In genomic region chr1:39691383-39692151, GRCh38 we compare ENCODE assay signal across 8 cellular contexts. TPM values are rescaled to one million over a fixed set of nuclear protein-coding genes. Genes with fewer than 3 reads are reported as not detected.
A peak's percentile ranks its signal among the peaks of the same experiment; 100 is the strongest.
DNase-seq lines count a peak whose midpoint lies in the region; ATAC-seq and TF ChIP-seq lines count a peak whose summit lies in the region.

Gene HPCAL4 (minus strand): TSS chr1:39691433. CDS start chr1:39684603, 6,830 bp downstream.

- H2AFZ ChIP-seq in OCI-LY7 (ENCODE audit: low read length), result no peak within 1 kb of the TSS

- ATAC-seq in GM19467 (IDR thresholded peaks at IDR 0.05; ENCODE audit: unreplicated experiment), result peak; percentile 89

- H3K36me3 ChIP-seq in BJ (ENCODE audit: control insufficient read depth, insufficient read depth, low read length), result no peaks in the 10 kb centered on the region
- no peaks in the 10 kb centered on the region for H3K36me3 ChIP-seq in HUES64 (ENCODE audit: insufficient read depth, low read length)
- no peaks in the 10 kb centered on the region for H3K36me3 ChIP-seq in OCI-LY7 (ENCODE audit: insufficient read depth, low read length)
- no peaks in the 10 kb centered on the region for H3K36me3 ChIP-seq in esophagus squamous epithelium

- H3K9me2 ChIP-seq in OCI-LY7 (ENCODE audit: insufficient read depth, low read length), result no peaks in the 10 kb centered on the region

- intact Hi-C loops in OCI-LY7 (cut with micrococcal nuclease; ENCODE audit: unreplicated experiment) (no loop called here), esophagus squamous epithelium (cut with DNase I) (no loop called here)

- H3K4me3 ChIP-seq in BJ (ENCODE audit: low read depth, low read length), result no peak within 1 kb of the TSS; the same call in 1 of the 2 replicates
- peak within 1 kb of the TSS; percentile 42 for H3K4me3 ChIP-seq in HUES64 (ENCODE audit: low read length)
- H3K4me3 ChIP-seq in OCI-LY7 (ENCODE audit: low read depth, low read length, poor library complexity, severe bottlenecking), result peak within 1 kb of the TSS; percentile 53
- H3K4me3 ChIP-seq in esophagus squamous epithelium, result peak within 1 kb of the TSS; percentile 14 to 70 (median 36)

- H3K27ac ChIP-seq in HUES64 (ENCODE audit: low read depth, low read length) (no peak within 1 kb of the TSS), OCI-LY7 (ENCODE audit: low read depth, low read length, poor library complexity, severe bottlenecking) (no peak within 1 kb of the TSS), esophagus squamous epithelium (peak within 1 kb of the TSS in 3 of 4 donors; percentile 14 to 44 (median 25))

- TF ChIP-seq POLR2A in esophagus squamous epithelium (IDR thresholded peaks at IDR 0.05), result no peak

- POLR2A ChIA-PET in BJ (lab: Charles Lee), result no interaction called here
- POLR2A ChIA-PET in OCI-LY7 (lab: Charles Lee), result no interaction called here

- TF ChIP-seq CTCF in BJ (IDR thresholded peaks at IDR 0.05; ENCODE audit: insufficient read depth, low read depth, low read length) (no peak), OCI-LY7 (conservative IDR thresholded peaks at IDR 0.05; ENCODE audit: low read length) (no peak), esophagus squamous epithelium (IDR thresholded peaks at IDR 0.05) (no peak)

- H3K9me3 ChIP-seq in HUES64 (ENCODE audit: insufficient read depth, low read depth, low read length), result no peaks in the 10 kb centered on the region
- no peaks in the 10 kb centered on the region for H3K9me3 ChIP-seq in OCI-LY7 (ENCODE audit: low read length)
- H3K9me3 ChIP-seq in esophagus squamous epithelium, result no peaks in the 10 kb centered on the region

- CTCF ChIA-PET in BJ (lab: Yijun Ruan, JAX), result interaction anchor here (1.0 to 1.8 kb wide), 4 partner anchors 14 to 38 kb away, joined by 3 to 7 read pairs (median 4); no protein-coding TSS in a partner anchor
- CTCF ChIA-PET in OCI-LY7 (lab: Charles Lee; ENCODE audit: unreplicated experiment), result no interaction called here

- no peaks in the 10 kb centered on the region for H4K20me1 ChIP-seq in OCI-LY7 (ENCODE audit: insufficient read depth, low read length)

- H3K4me2 ChIP-seq in OCI-LY7 (ENCODE audit: low read length), result peak within 1 kb of the TSS; percentile 64

- no peaks in the 10 kb centered on the region for H3K4me1 ChIP-seq in HUES64 (ENCODE audit: insufficient read depth, low read length)
- H3K4me1 ChIP-seq in OCI-LY7 (ENCODE audit: insufficient read depth, low read length, poor library complexity, severe bottlenecking), result no peaks in the 10 kb centered on the region
- H3K4me1 ChIP-seq in esophagus squamous epithelium, result peaks cover 14 to 24% (median 19%) of the 10 kb centered on the region in 3 donors

- no peak within 1 kb of the TSS for H3K9ac ChIP-seq in HUES64 (ENCODE audit: low read depth, low read length)

- H3K27me3 ChIP-seq in BJ (ENCODE audit: control insufficient read depth, insufficient read depth, low read length) (peaks cover 52% of the 10 kb centered on the region), HUES64 (ENCODE audit: insufficient read depth, low read length) (peaks cover 100% of the 10 kb centered on the region), esophagus squamous epithelium (peaks cover 0 to 95% (median 7%) of the 10 kb centered on the region in 4 donors)

- no peaks in the 10 kb centered on the region for H3K79me2 ChIP-seq in OCI-LY7 (ENCODE audit: insufficient read depth, low read depth, low read length)

- DNase-seq in BJ (ENCODE audit: low read depth) (peak; percentile 5), OCI-LY7 (ENCODE audit: low spot score) (peak; percentile 56), esophagus squamous epithelium (lab: John Stamatoyannopoulos, UW) (peak; percentile 17), myocyte (ENCODE audit: low read depth) (peak; percentile 90)
- DNase-seq in activated T-cell treated with anti-CD3 and anti-CD28 coated beads, Interleukin-2, amount 50 U/mL, for 48 hours, result peak; percentile 90
- peak; percentile 63 to 75 for DNase-seq in stimulated activated CD8-positive, alpha-beta memory T cell treated with anti-CD3 and anti-CD28 coated beads, Interleukin-7, amount 100 ng/mL, for 1 hour (ENCODE audit: low read depth in 2 of 2)

- 6% methylated on average over 41 of the region's 47 CpGs for WGBS in HUES64
- WGBS in esophagus squamous epithelium, 2 donors, result 6 to 12% methylated on average over 21 to 23 of the region's 47 CpGs

- no TSS peak for BruUV-seq in OCI-LY7 (replicated peaks; lab: Mats Ljungman, UMichigan)

RNA-seq across cellular contexts. Expression of gene HPCAL4, which starts in this region (rescaled TPM):
- not detected in 2 replicates for polyA plus RNA-seq in BJ (2011; rRNA removed)
- polyA minus RNA-seq in BJ (2011; rRNA and poly(A)+ RNA removed), result not detected in 2 replicates
- 0.25 TPM for polyA plus RNA-seq in HUES64 (2013, experiment 1 of 2)
- polyA plus RNA-seq in HUES64 (2013, experiment 2 of 2), result 0.44 TPM
- total RNA-seq in OCI-LY7 (2014; rRNA removed; shearing (Covaris generic)), result not detected in 2 replicates
- total RNA-seq in OCI-LY7 (2022), result not detected in 2 replicates
- under 1 TPM in 2 of 4 donors, not detected in 2; 0.19 to 0.41 TPM for total RNA-seq in esophagus squamous epithelium
- 0.35 and 0.78 TPM in 2 replicates for total RNA-seq in myocyte
- 0.03 TPM for polyA plus RNA-seq in myocyte (2012)

Comparison
In these comparisons a context has a peak if more than half of its experiments do, and no peak if none do; other contexts are left out.
1. Peak in DNase-seq in BJ; RNA of the gene not detected or under 1 TPM.
2. Peak in DNase-seq, H3K4me3 ChIP-seq and H3K4me2 ChIP-seq in OCI-LY7; RNA of the gene not detected or under 1 TPM.
3. Peak in DNase-seq, H3K4me3 ChIP-seq and H3K27ac ChIP-seq in esophagus squamous epithelium; RNA of the gene not detected or under 1 TPM.
4. Peak in DNase-seq in myocyte; RNA of the gene not detected or under 1 TPM.
5. DNase-seq: peak in every context shown above with its lines; median percentile 90 in activated T-cell treated with anti-CD3 and anti-CD28 coated beads, Interleukin-2, amount 50 U/mL, for 48 hours; 90 in myocyte; 69 in stimulated activated CD8-positive, alpha-beta memory T cell treated with anti-CD3 and anti-CD28 coated beads, Interleukin-7, amount 100 ng/mL, for 1 hour; 56 in OCI-LY7; 17 in esophagus squamous epithelium; 5 in BJ.